Comparison of ENCODE assay signal across 12 cellular contexts in the genomic region with DNA sequence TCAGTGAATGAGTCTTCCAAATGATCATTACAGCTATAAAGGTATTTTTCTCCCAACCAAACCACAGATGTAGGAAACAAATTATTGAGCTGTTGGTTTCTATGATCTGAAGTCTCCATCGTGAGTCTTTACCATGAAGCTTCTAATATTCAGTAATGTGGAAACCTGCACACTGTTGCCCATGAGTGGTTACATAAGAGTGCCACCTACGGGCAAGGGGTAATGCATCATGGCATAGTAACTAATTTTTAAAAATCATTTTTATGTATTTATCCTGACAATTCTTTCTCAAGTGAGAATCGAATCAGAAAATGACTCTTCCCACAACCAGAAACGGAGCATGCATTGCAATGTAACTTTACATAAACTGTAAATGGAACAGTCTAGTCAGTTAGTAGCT.
DNase-seq lines count a peak whose midpoint lies in the region; ATAC-seq and TF ChIP-seq lines count a peak whose summit lies in the region.
"Had no signal": no experiment of that assay in that cellular context is flagged by ENCODE, and none has a peak within 500 bp of the region (broad histone marks: within the 10 kb centered on the region; RNA-seq: fewer than 3 reads in every experiment).

No MANE protein-coding gene starts in this region.

- intact Hi-C loops in activated CD4-positive, alpha-beta T cell treated with anti-CD3 and anti-CD28 coated beads, Interleukin-2, amount 10 ng/mL, durations not matched to agents 24 days and 14 days (cut with micrococcal nuclease), result no loop called here

- no peaks in the 10 kb centered on the region for H3K9me3 ChIP-seq in HEK293 (ENCODE audit: control insufficient read depth, insufficient read depth, low read depth, low read length)
- H3K9me3 ChIP-seq in mesenchymal stem cell (ENCODE audit: control insufficient read depth, low read length), result no peaks in the 10 kb centered on the region
- H3K9me3 ChIP-seq: pancreas had no signal

- peaks cover 4% of the 10 kb centered on the region for H3K27me3 Mint-ChIP-seq in activated CD4-positive, alpha-beta T cell treated with anti-CD3 and anti-CD28 coated beads, Interleukin-2, amount 10 ng/mL, durations not matched to agents 24 days and 14 days

- no peak overlapping the region for H3K4ac ChIP-seq in mesenchymal stem cell (ENCODE audit: low read depth in 1 of 2, low read length in 2 of 2)

- 66% methylated on average over 2 of the region's 4 CpGs for WGBS in mesenchymal stem cell

- H3K36me3 ChIP-seq in HEK293 (ENCODE audit: control insufficient read depth in 2 of 2, insufficient read depth in 1 of 2, low read length in 2 of 2) (no peaks in the 10 kb centered on the region), mesenchymal stem cell (ENCODE audit: control insufficient read depth in 1 of 2, insufficient read depth in 2 of 2, low read depth in 1 of 2, low read length in 2 of 2) (no peaks in the 10 kb centered on the region)
- H3K36me3 ChIP-seq: pancreas had no signal

- ATAC-seq in HG03280 (IDR thresholded peaks at IDR 0.05; ENCODE audit: unreplicated experiment), result no peak
- ATAC-seq: pancreas had no signal

- no peak overlapping the region for H2AK5ac ChIP-seq in mesenchymal stem cell (ENCODE audit: low read length, severe bottlenecking)

- H3K9me3 Mint-ChIP-seq in activated CD4-positive, alpha-beta T cell treated with anti-CD3 and anti-CD28 coated beads, Interleukin-2, amount 10 ng/mL, durations not matched to agents 24 days and 14 days, result no peaks in the 10 kb centered on the region

- H3K4me2 ChIP-seq in mesenchymal stem cell (ENCODE audit: low read length, poor library complexity, severe bottlenecking), result no peak overlapping the region

- H3K4me3 Mint-ChIP-seq in activated CD4-positive, alpha-beta T cell treated with anti-CD3 and anti-CD28 coated beads, Interleukin-2, amount 10 ng/mL, durations not matched to agents 24 days and 14 days, result no peak overlapping the region

- no peak overlapping the region for H4K8ac ChIP-seq in mesenchymal stem cell (ENCODE audit: low read length)

- no peaks in the 10 kb centered on the region for H3K27me3 ChIP-seq in mesenchymal stem cell (ENCODE audit: control insufficient read depth in 1 of 2, insufficient read depth in 1 of 2, low read length in 2 of 2)
- H3K27me3 ChIP-seq: pancreas had no signal

- H3K4me1 Mint-ChIP-seq in activated CD4-positive, alpha-beta T cell treated with anti-CD3 and anti-CD28 coated beads, Interleukin-2, amount 10 ng/mL, durations not matched to agents 24 days and 14 days, result no peaks in the 10 kb centered on the region

- H2BK5ac ChIP-seq in mesenchymal stem cell (ENCODE audit: low read depth, low read length, poor library complexity, severe bottlenecking), result no peak overlapping the region

- no peak overlapping the region for H3K14ac ChIP-seq in mesenchymal stem cell (ENCODE audit: low read length in 2 of 2)

- H3K18ac ChIP-seq in mesenchymal stem cell (ENCODE audit: low read depth in 1 of 2, low read length in 2 of 2), result no peak overlapping the region

- H2BK12ac ChIP-seq in mesenchymal stem cell (ENCODE audit: low read length in 2 of 2), result no peak overlapping the region

- POLR2A ChIA-PET in HEK293 (lab: Yijun Ruan, JAX), result no interaction called here

- no peak overlapping the region for H3K4me3 ChIP-seq in HEK293 (ENCODE audit: low read depth, low read length)
- H3K4me3 ChIP-seq in mesenchymal stem cell (ENCODE audit: insufficient read depth in 1 of 2, low read depth in 1 of 2, low read length in 2 of 2), result no peak overlapping the region
- H3K4me3 ChIP-seq: pancreas had no signal

- CTCF ChIA-PET in HEK293 (lab: Yijun Ruan, JAX), result interaction anchor here (0.6 to 3.1 kb wide), 33 partner anchors 9 to 1719 kb away, joined by 3 to 20 read pairs (median 4); no protein-coding TSS in a partner anchor

- H3K27ac ChIP-seq in HEK293 (ENCODE audit: extremely low read depth, low read depth, low read length) (no peak overlapping the region), mesenchymal stem cell (ENCODE audit: low read length, poor library complexity, severe bottlenecking) (no peak overlapping the region)
- H3K27ac ChIP-seq: pancreas had no signal

- no peaks in the 10 kb centered on the region for H3K79me1 ChIP-seq in mesenchymal stem cell (replicated peaks; ENCODE audit: low read length, poor library complexity, severe bottlenecking)

- no peak overlapping the region for H2BK15ac ChIP-seq in mesenchymal stem cell (ENCODE audit: low read depth, poor library complexity, severe bottlenecking)

- no peak overlapping the region for H3K23ac ChIP-seq in mesenchymal stem cell (ENCODE audit: low read length in 2 of 2)

- no peak overlapping the region for H3K27ac Mint-ChIP-seq in activated CD4-positive, alpha-beta T cell treated with anti-CD3 and anti-CD28 coated beads, Interleukin-2, amount 10 ng/mL, durations not matched to agents 24 days and 14 days

- H3K9ac ChIP-seq in mesenchymal stem cell (ENCODE audit: low read length), result no peak overlapping the region

- H2BK120ac ChIP-seq in mesenchymal stem cell (ENCODE audit: low read depth, low read length), result no peak overlapping the region

- no peaks in the 10 kb centered on the region for H3K4me1 ChIP-seq in HEK293 (ENCODE audit: control insufficient read depth, insufficient read depth, low read length)
- no peaks in the 10 kb centered on the region for H3K4me1 ChIP-seq in mesenchymal stem cell (ENCODE audit: control insufficient read depth, insufficient read depth, low read depth, low read length)
- H3K4me1 ChIP-seq: pancreas had no signal

- DNase-seq in NCI-H82 (lab: John Stamatoyannopoulos, UW), result peak; percentile 8
- DNase-seq in NCI-H82 treated with DMSO at 0.1 percent for 48 hours (lab: John Stamatoyannopoulos, UW; ENCODE audit: unreplicated experiment), result no peak
- peak; percentile 34 for DNase-seq in RKO (ENCODE audit: low spot score)
- peak; percentile 30 for DNase-seq in kidney tubule cell (ENCODE audit: low spot score)
- no peak for DNase-seq in activated CD4-positive, alpha-beta T cell treated with anti-CD3 and anti-CD28 coated beads, Interleukin-2, amount 10 ng/mL, durations not matched to agents 24 days and 14 days
- no peak for DNase-seq in mesenchymal stem cell
- DNase-seq: cortex of kidney, NCI-H1092 treated with DMSO at 0.1 percent for 48 hours, OCI-M1, pancreas had no signal

- TF ChIP-seq CTCF in HEK293 (tag by site-specific recombination; IDR thresholded peaks at IDR 0.05), result no peak

- no peak overlapping the region for H4K91ac ChIP-seq in mesenchymal stem cell (ENCODE audit: low read length)

- H3K36me3 Mint-ChIP-seq in activated CD4-positive, alpha-beta T cell treated with anti-CD3 and anti-CD28 coated beads, Interleukin-2, amount 10 ng/mL, durations not matched to agents 24 days and 14 days (ENCODE audit: low read depth), result no peaks in the 10 kb centered on the region

- H2AFZ ChIP-seq in mesenchymal stem cell (ENCODE audit: low read depth, low read length), result no peak overlapping the region

TF ChIP-seq in HEK293, 187 proteins besides CTCF, POLR2A, EP300 and RAD21:
- no peak for TF ChIP-seq EGR2 (tag by site-specific recombination; IDR thresholded peaks at IDR 0.05; ENCODE audit: low read depth)
- no peak for TF ChIP-seq ZIC2 (tag by site-specific recombination; IDR thresholded peaks at IDR 0.05)
- TF ChIP-seq ZNF654 (tag by site-specific recombination; IDR thresholded peaks at IDR 0.05; ENCODE audit: low read depth), result peak; percentile 34
- no peak for TF ChIP-seq ZNF132 (tag by site-specific recombination; IDR thresholded peaks at IDR 0.05; ENCODE audit: borderline replicate concordance)
- TF ChIP-seq ZEB2 (tag by site-specific recombination; IDR thresholded peaks at IDR 0.05), result no peak
- TF ChIP-seq YY2 (tag by site-specific recombination; IDR thresholded peaks at IDR 0.05), result no peak
- TF ChIP-seq, protein P1, sequence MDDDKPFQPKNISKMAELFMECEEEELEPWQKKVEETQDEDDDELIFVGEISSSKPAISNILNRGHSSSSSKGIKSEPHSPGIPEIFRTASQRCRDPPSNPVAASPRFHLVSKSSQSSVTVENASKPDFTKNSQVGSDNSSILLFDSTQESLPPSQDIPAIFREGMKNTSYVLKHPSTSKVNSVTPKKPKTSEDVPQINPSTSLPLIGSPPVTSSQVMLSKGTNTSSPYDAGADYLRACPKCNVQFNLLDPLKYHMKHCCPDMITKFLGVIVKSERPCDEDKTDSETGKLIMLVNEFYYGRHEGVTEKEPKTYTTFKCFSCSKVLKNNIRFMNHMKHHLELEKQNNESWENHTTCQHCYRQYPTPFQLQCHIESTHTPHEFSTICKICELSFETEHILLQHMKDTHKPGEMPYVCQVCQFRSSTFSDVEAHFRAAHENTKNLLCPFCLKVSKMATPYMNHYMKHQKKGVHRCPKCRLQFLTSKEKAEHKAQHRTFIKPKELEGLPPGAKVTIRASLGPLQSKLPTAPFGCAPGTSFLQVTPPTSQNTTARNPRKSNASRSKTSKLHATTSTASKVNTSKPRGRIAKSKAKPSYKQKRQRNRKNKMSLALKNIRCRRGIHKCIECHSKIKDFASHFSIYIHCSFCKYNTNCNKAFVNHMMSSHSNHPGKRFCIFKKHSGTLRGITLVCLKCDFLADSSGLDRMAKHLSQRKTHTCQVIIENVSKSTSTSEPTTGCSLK (tag by site-specific recombination; IDR thresholded peaks at IDR 0.05), result no peak
- no peak for TF ChIP-seq GLI4 (tag by site-specific recombination; IDR thresholded peaks at IDR 0.05)

Comparison
In these comparisons a context has a peak if more than half of its experiments do, and no peak if none do; other contexts are left out.
1. DNase-seq: peak in NCI-H82 (single experiment), RKO (single experiment) and kidney tubule cell (single experiment); none in NCI-H82 treated with DMSO at 0.1 percent for 48 hours (single experiment), activated CD4-positive, alpha-beta T cell treated with anti-CD3 and anti-CD28 coated beads, Interleukin-2, amount 10 ng/mL, durations not matched to agents 24 days and 14 days (single experiment) and mesenchymal stem cell (single experiment).